14 cellular contexts compared by ENCODE assay signal in genomic region chr4:82892467-82892802, GRCh38. TPM values are rescaled to one million over a fixed set of nuclear protein-coding genes. Genes with fewer than 3 reads are reported as not detected.
A peak's percentile ranks its signal among the peaks of the same experiment; 100 is the strongest.
DNase-seq lines count a peak whose midpoint lies in the region; ATAC-seq and TF ChIP-seq lines count a peak whose summit lies in the region.
"Had no signal": no experiment of that assay in that cellular context is flagged by ENCODE, and none has a peak within 500 bp of the region (broad histone marks: within the 10 kb centered on the region; RNA-seq: fewer than 3 reads in every experiment).

No MANE protein-coding gene starts in this region.

- peaks cover 68% of the 10 kb centered on the region for H3K36me3 Mint-ChIP-seq in MCF 10A (ENCODE audit: insufficient read depth, unreplicated experiment)
- H3K36me3 Mint-ChIP-seq in WTC11 = peaks cover 33% of the 10 kb centered on the region
- peaks cover 11 to 20% (median 11%) of the 10 kb centered on the region in 3 donors for H3K36me3 Mint-ChIP-seq in immature natural killer cell

- TF ChIP-seq CTCF in MCF 10A (IDR thresholded peaks at IDR 0.05; ENCODE audit: unreplicated experiment) = no peak
- no peak for TF ChIP-seq CTCF in breast epithelium (IDR thresholded peaks at IDR 0.05)
- no peak for TF ChIP-seq CTCF in WTC11 (IDR thresholded peaks at IDR 0.05)
- TF ChIP-seq CTCF in psoas muscle (IDR thresholded peaks at IDR 0.05) = no peak

- intact Hi-C loops in MCF 10A (cut with micrococcal nuclease) = no loop called here
- intact Hi-C loops in breast epithelium (cut with DNase I; ENCODE audit: low total_unique reads) = no loop called here
- intact Hi-C loops in psoas muscle (cut with DNase I) = loop anchor here (5.0 to 10.0 kb wide), 3 partner anchors 120 to 518 kb away; partner anchors contain the start of genes COPS4 (in 1 of the 2), HNRNPD (in 1 of the 2) and LIN54 (in 1 of the 2)
- intact Hi-C loops in sciatic nerve (cut with DNase I) = no loop called here

- H3K9me3 ChIP-seq in breast epithelium (no peaks in the 10 kb centered on the region), psoas muscle (no peaks in the 10 kb centered on the region)

- peaks cover under 1 to 3% of the 10 kb centered on the region in 2 donors for H3K4me1 ChIP-seq in breast epithelium
- peaks cover 29% of the 10 kb centered on the region for H3K4me1 ChIP-seq in psoas muscle

- H3K4me3 Mint-ChIP-seq in MCF 10A (ENCODE audit: unreplicated experiment) (peak overlapping the region; percentile 86), WTC11 (peak overlapping the region; percentile 93), immature natural killer cell (peak overlapping the region; percentile 24 to 97 (median 96))

- DNase-seq in MCF 10A (ENCODE audit: unreplicated experiment) (no peak), breast epithelium (ENCODE audit: low spot score in 2 of 2) (no peak), WTC11 (ENCODE audit: low spot score) (no peak), immature natural killer cell (no peak), psoas muscle (no peak), NCI-H1092 (lab: John Stamatoyannopoulos, UW) (no peak), COR-L47 (lab: John Stamatoyannopoulos, UW) (no peak), sciatic nerve (ENCODE audit: low spot score) (no peak)
- DNase-seq: activated gamma-delta T cell, dorsolateral prefrontal cortex, NCI-H146, T-helper 9 cell had no signal

- H3K4me3 ChIP-seq in breast epithelium = no peak overlapping the region
- H3K4me3 ChIP-seq in psoas muscle = no peak overlapping the region
- H3K4me3 ChIP-seq: lung had no signal

- POLR2A ChIA-PET in MCF 10A (lab: Yijun Ruan, JAX) (interaction anchor here (0.6 to 11.1 kb wide), 11 partner anchors 6 to 512 kb away, joined by 3 to 327 read pairs (median 5); partner anchors contain the start of genes COPS4, LIN54 and THAP9), WTC11 (lab: Charles Lee) (interaction anchor here (0.6 to 1.0 kb wide), 2 partner anchors 8 to 503 kb away, joined by 4 to 5 read pairs; partner anchors contain the start of gene THAP9)

- H3K36me3 ChIP-seq in breast epithelium (no peaks in the 10 kb centered on the region), psoas muscle (ENCODE audit: insufficient read depth in 1 of 2, low read depth in 1 of 2) (peaks cover 5 to 48% of the 10 kb centered on the region in 2 donors)

- CTCF ChIA-PET in MCF 10A (lab: Yijun Ruan, JAX) = interaction anchor here (0.5 to 1.0 kb wide), 5 partner anchors 15 to 513 kb away, joined by 3 to 4 read pairs (median 3); no protein-coding TSS in a partner anchor
- CTCF ChIA-PET in WTC11 (lab: Charles Lee) = interaction anchor here (1.0 kb wide), 1 partner anchor 40 kb away, joined by 4 read pairs; no protein-coding TSS in a partner anchor

- H3K27me3 Mint-ChIP-seq in MCF 10A (ENCODE audit: insufficient read depth, unreplicated experiment) = no peaks in the 10 kb centered on the region
- H3K27me3 Mint-ChIP-seq in WTC11 (ENCODE audit: low read depth) = no peaks in the 10 kb centered on the region
- peaks cover 16 to 22% (median 19%) of the 10 kb centered on the region in 3 donors for H3K27me3 Mint-ChIP-seq in immature natural killer cell (ENCODE audit: low read depth in 3 of 3)

- H3K27me3 ChIP-seq in breast epithelium (no peaks in the 10 kb centered on the region), psoas muscle (ENCODE audit: insufficient read depth in 3 of 3, low read length in 2 of 3) (no peaks in the 10 kb centered on the region)
- H3K27me3 ChIP-seq: dorsolateral prefrontal cortex had no signal

- H3K27ac ChIP-seq in breast epithelium = no peak overlapping the region
- H3K27ac ChIP-seq in psoas muscle = no peak overlapping the region

- ATAC-seq in WTC11 (no peak), psoas muscle (no peak), sciatic nerve (no peak)

- WGBS in psoas muscle, 3 donors = 68 to 78% (median 69%) methylated on average over 1 of the region's 1 CpG

- BruUV-seq in MCF 10A (replicated peaks; lab: Mats Ljungman, UMichigan) = no TSS peak

- H3K4me1 Mint-ChIP-seq in MCF 10A (ENCODE audit: insufficient read depth, unreplicated experiment) = peaks cover 22% of the 10 kb centered on the region
- H3K4me1 Mint-ChIP-seq in WTC11 = peaks cover 29% of the 10 kb centered on the region
- peaks cover 31 to 61% of the 10 kb centered on the region in 2 donors for H3K4me1 Mint-ChIP-seq in immature natural killer cell

- H3K9me3 Mint-ChIP-seq in MCF 10A (ENCODE audit: unreplicated experiment) (no peaks in the 10 kb centered on the region), WTC11 (no peaks in the 10 kb centered on the region), immature natural killer cell (no peaks in the 10 kb centered on the region)
- H3K9me3 Mint-ChIP-seq: CD14-positive monocyte had no signal

- peak overlapping the region; percentile 98 for H3K27ac Mint-ChIP-seq in MCF 10A (ENCODE audit: low read depth, unreplicated experiment)
- peak overlapping the region; percentile 100 for H3K27ac Mint-ChIP-seq in WTC11
- peak overlapping the region; percentile 98 to 99 (median 99) for H3K27ac Mint-ChIP-seq in immature natural killer cell

- TF ChIP-seq POLR2A in breast epithelium (IDR thresholded peaks at IDR 0.05) = no peak

TF ChIP-seq in WTC11, 78 proteins besides CTCF, POLR2A, EP300 and RAD21:
- TF ChIP-seq E2F1 (CRISPR knock-in tag; IDR thresholded peaks at IDR 0.05) = no peak
- TF ChIP-seq MXD4 (CRISPR knock-in tag; IDR thresholded peaks at IDR 0.05; ENCODE audit: borderline replicate concordance) = no peak
- no peak for TF ChIP-seq TEAD1 (CRISPR knock-in tag; IDR thresholded peaks at IDR 0.05)
- TF ChIP-seq CREB1 (CRISPR knock-in tag; IDR thresholded peaks at IDR 0.05) = no peak
- TF ChIP-seq CBFB (CRISPR knock-in tag; IDR thresholded peaks at IDR 0.05; ENCODE audit: low read depth) = no peak
- TF ChIP-seq ZNF121 (CRISPR knock-in tag; IDR thresholded peaks at IDR 0.05) = no peak

RNA-seq across cellular contexts. Expression of gene SEC31A, which starts 1.5 kb away (rescaled TPM):
- total RNA-seq in MCF 10A (2022) (212 and 229 TPM in 2 replicates), breast epithelium (100 to 1,000 TPM; 186 to 234 (median 231) TPM), WTC11 (2021) (106 to 137 TPM (median 122 TPM) in 3 replicates), psoas muscle (100 to 1,000 TPM in 3 of 4 donors, 10 to 100 TPM in 1; 94.6 to 117 (median 106) TPM), sciatic nerve (286 TPM)
- polyA plus RNA-seq in immature natural killer cell (100 to 1,000 TPM; 109 to 150 (median 147) TPM), psoas muscle (100 to 1,000 TPM in 1 of 3 donors, 10 to 100 TPM in 2; 77.7 to 120 (median 98.0) TPM)

RNA-seq across cellular contexts. Expression of gene THAP9, which starts 8.1 kb away (rescaled TPM):
- 3.6 and 4.0 TPM in 2 replicates for total RNA-seq in MCF 10A (2022)
- 1 to 10 TPM; 3.7 to 8.6 (median 5.2) TPM for total RNA-seq in breast epithelium
- total RNA-seq in WTC11 (2021) = 16.8 to 17.7 TPM (median 17.0 TPM) in 3 replicates
- 1 to 10 TPM; 1.5 to 4.2 (median 2.1) TPM for polyA plus RNA-seq in immature natural killer cell
- 10 to 100 TPM in 1 of 4 donors, 1 to 10 TPM in 3; 7.3 to 10.2 (median 7.8) TPM for total RNA-seq in psoas muscle
- polyA plus RNA-seq in psoas muscle = 1 to 10 TPM; 3.4 to 8.4 (median 5.6) TPM
- total RNA-seq in sciatic nerve = 5.5 TPM

Comparison
In these comparisons a context has a peak if more than half of its experiments do, and no peak if none do; other contexts are left out.
1. intact Hi-C loops: an anchor here in psoas muscle (5.0 to 10.0 kb wide); none called in MCF 10A, breast epithelium and sciatic nerve.